ENCODE assay signal across 12 cellular contexts in the genomic region with DNA sequence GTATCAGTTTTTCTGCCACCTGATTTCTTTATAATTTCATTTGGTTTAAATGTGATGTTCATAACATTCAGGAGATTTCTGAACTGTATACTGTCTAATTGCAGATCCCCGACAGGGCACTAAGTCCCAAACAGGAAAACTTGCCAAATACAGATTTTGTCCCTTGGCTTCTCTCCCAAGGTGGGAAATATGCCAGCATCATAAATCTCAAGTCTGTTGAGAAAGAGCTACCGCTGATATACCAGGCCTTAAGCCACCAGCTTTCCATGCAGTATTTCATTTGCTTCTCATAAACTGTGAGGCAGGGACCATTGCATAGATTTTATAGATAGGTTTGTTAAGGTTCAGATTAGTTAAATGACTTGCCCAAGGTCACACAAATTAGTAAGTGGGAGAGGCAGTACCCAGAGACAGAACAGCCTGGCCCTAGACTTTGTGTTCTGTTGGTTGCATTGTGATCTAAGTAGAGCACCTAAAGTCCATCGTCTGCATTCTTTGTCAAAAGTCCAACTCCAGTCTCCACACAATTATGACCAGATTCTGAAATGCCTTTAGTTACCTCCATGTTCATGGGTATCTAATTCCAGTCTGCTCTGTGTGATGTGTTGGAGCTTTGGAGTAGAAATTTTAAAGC. TPM values are rescaled to one million over a fixed set of nuclear protein-coding genes. Genes with fewer than 3 reads are reported as not detected.
DNase-seq lines count a peak whose midpoint lies in the region; ATAC-seq and TF ChIP-seq lines count a peak whose summit lies in the region.
"Had no signal": no experiment of that assay in that cellular context is flagged by ENCODE, and none has a peak within 500 bp of the region (broad histone marks: within the 10 kb centered on the region; RNA-seq: fewer than 3 reads in every experiment).

No MANE protein-coding gene starts in this region.

- no peaks in the 10 kb centered on the region for H4K20me1 ChIP-seq in Karpas-422 (ENCODE audit: insufficient read depth, low read depth, low read length)

- H3K9me3 Mint-ChIP-seq in osteocyte (ENCODE audit: unreplicated experiment): no peaks in the 10 kb centered on the region
- H3K9me3 Mint-ChIP-seq: CD4-positive, CD25-positive, alpha-beta regulatory T cell had no signal

- no peak for ATAC-seq in HG02678 (IDR thresholded peaks at IDR 0.05; ENCODE audit: unreplicated experiment)
- ATAC-seq: esophagus mucosa; stimulated activated naive CD8-positive, alpha-beta T cell treated with anti-CD3 and anti-CD28 coated beads, Interleukin-15, Interleukin-2, amounts not matched to agents 100 U/mL and 50 U/mL, for 24 hours had no signal

- TF ChIP-seq CTCF in AG10803 (conservative IDR thresholded peaks at IDR 0.05; ENCODE audit: low read length) (no peak), fibroblast of mammary gland (conservative IDR thresholded peaks at IDR 0.05; ENCODE audit: control insufficient read depth, insufficient read depth, low read depth, low read length) (no peak), osteocyte (IDR thresholded peaks at IDR 0.05) (no peak)

- H3K9ac ChIP-seq in Karpas-422 (ENCODE audit: low read length): no peak overlapping the region

- no peaks in the 10 kb centered on the region for H3K9me2 ChIP-seq in Karpas-422 (replicated peaks; ENCODE audit: insufficient read depth, low read length)

- peaks cover 73% of the 10 kb centered on the region for H3K4me1 Mint-ChIP-seq in osteocyte (ENCODE audit: unreplicated experiment)

- H2AFZ ChIP-seq in Karpas-422 (ENCODE audit: low read length): no peak overlapping the region

- H3K27me3 Mint-ChIP-seq in osteocyte (ENCODE audit: unreplicated experiment): no peaks in the 10 kb centered on the region
- H3K27me3 Mint-ChIP-seq: CD4-positive, CD25-positive, alpha-beta regulatory T cell had no signal

- H3K27ac Mint-ChIP-seq in osteocyte (ENCODE audit: unreplicated experiment): peak overlapping the region; percentile 91
- H3K27ac Mint-ChIP-seq: CD4-positive, CD25-positive, alpha-beta regulatory T cell had no signal

- peak; percentile 76 for DNase-seq in AG10803 (ENCODE audit: low read depth)
- peak; percentile 12 for DNase-seq in NCI-H2171 (lab: John Stamatoyannopoulos, UW)
- DNase-seq in fibroblast of mammary gland (ENCODE audit: low read depth): peak; percentile 66
- no peak for DNase-seq in osteocyte (ENCODE audit: extremely low spot score, unreplicated experiment)
- DNase-seq in Karpas-422: no peak
- DNase-seq in SHP77 treated with DMSO at 0.1 percent for 48 hours (lab: John Stamatoyannopoulos, UW): no peak
- no peak for DNase-seq in HAP-1 (ENCODE audit: low spot score in 2 of 2)
- DNase-seq: activated T-cell treated with anti-CD3 and anti-CD28 coated beads, Interleukin-2, amount 50 U/mL, for 48 hours; CD4-positive, CD25-positive, alpha-beta regulatory T cell; stimulated activated naive CD8-positive, alpha-beta T cell treated with anti-CD3 and anti-CD28 coated beads, Interleukin-15, Interleukin-2, amounts not matched to agents 100 U/mL and 50 U/mL, for 24 hours had no signal

- no peak overlapping the region for H3K4me3 Mint-ChIP-seq in osteocyte (ENCODE audit: unreplicated experiment)
- H3K4me3 Mint-ChIP-seq: CD4-positive, CD25-positive, alpha-beta regulatory T cell had no signal

- H3K36me3 Mint-ChIP-seq in osteocyte (ENCODE audit: unreplicated experiment): peaks cover 21% of the 10 kb centered on the region

- peaks cover 15% of the 10 kb centered on the region for H3K79me2 ChIP-seq in Karpas-422 (ENCODE audit: low read length)

- H3K4me3 ChIP-seq in AG10803 (ENCODE audit: low read length) (no peak overlapping the region), fibroblast of mammary gland (ENCODE audit: control insufficient read depth, low read depth, low read length) (no peak overlapping the region), Karpas-422 (ENCODE audit: low read length) (no peak overlapping the region), HAP-1 (no peak overlapping the region)

- H3K27me3 ChIP-seq in Karpas-422 (ENCODE audit: low read length) (no peaks in the 10 kb centered on the region), HAP-1 (ENCODE audit: low read depth) (no peaks in the 10 kb centered on the region)

- in situ Hi-C loops in HAP-1 (cut with MboI; ENCODE audit: low sequenced_read_pairs): no loop called here

- H3K9me3 ChIP-seq in Karpas-422 (ENCODE audit: low read length) (no peaks in the 10 kb centered on the region), HAP-1 (no peaks in the 10 kb centered on the region)

- H3K27ac ChIP-seq in Karpas-422 (ENCODE audit: low read length): no peak overlapping the region

- peaks cover 21% of the 10 kb centered on the region for H3K4me1 ChIP-seq in Karpas-422 (ENCODE audit: low read length)
- H3K4me1 ChIP-seq in HAP-1: peaks cover 12% of the 10 kb centered on the region; the same call in 1 of the 2 replicates

- H3K36me3 ChIP-seq in Karpas-422 (ENCODE audit: insufficient read depth, low read length) (peaks cover 13% of the 10 kb centered on the region; the same call in 1 of the 2 replicates), HAP-1 (replicated peaks) (peaks cover 3% of the 10 kb centered on the region; the same call in 1 of the 2 replicates)

- H3K4me2 ChIP-seq in Karpas-422 (ENCODE audit: low read depth, low read length, poor library complexity, severe bottlenecking): no peak overlapping the region

RNA-seq across cellular contexts. Expression of a gene that starts 16.2 kb away (rescaled TPM):
- 3.4 and 4.3 TPM in 2 replicates for total RNA-seq in osteocyte
- 0.54 and 16.8 TPM in 2 replicates for total RNA-seq in Karpas-422 (2014; rRNA removed; shearing (Covaris generic); ENCODE audit: low replicate concordance)

Comparison
In these comparisons a context has a peak if more than half of its experiments do, and no peak if none do; other contexts are left out.
1. DNase-seq: peak in AG10803 (single experiment), NCI-H2171 (single experiment) and fibroblast of mammary gland (single experiment); none in osteocyte (single experiment), Karpas-422 (single experiment), SHP77 treated with DMSO at 0.1 percent for 48 hours (single experiment) and HAP-1 (0 of 2).